3 cellular contexts compared by ENCODE assay signal in the genomic region with DNA sequence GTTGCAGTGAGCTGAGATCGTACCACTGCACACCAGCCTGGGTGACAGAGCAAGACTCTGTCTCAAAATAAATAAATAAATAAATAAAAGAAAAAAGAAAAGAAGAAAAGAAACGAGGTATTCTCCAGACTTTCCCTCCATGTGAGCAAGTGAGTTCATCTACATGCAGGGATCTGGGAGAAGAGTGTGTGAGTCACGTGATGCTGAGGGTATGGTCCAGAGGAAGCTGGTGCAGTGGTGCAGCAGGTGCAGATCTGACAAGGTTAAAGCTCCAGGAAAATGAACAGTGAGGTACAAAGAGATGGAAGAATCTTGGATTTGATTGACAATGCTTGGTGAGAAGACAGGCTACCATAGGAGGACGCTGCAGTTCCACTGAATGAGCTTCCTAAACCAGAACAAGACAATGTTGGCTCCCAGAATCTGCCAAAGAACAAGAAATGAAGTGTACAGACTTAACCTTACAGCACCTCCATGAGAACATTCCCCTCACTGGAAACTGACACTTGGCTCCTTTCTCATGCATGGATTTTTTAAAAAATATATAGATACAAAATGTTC.
TF ChIP-seq lines count a peak whose summit lies in the region.

No MANE protein-coding gene starts in this region.

TF ChIP-seq in A549, 52 proteins besides CTCF, POLR2A, EP300 and RAD21:
- TF ChIP-seq, protein P1, sequence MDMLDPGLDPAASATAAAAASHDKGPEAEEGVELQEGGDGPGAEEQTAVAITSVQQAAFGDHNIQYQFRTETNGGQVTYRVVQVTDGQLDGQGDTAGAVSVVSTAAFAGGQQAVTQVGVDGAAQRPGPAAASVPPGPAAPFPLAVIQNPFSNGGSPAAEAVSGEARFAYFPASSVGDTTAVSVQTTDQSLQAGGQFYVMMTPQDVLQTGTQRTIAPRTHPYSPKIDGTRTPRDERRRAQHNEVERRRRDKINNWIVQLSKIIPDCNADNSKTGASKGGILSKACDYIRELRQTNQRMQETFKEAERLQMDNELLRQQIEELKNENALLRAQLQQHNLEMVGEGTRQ (IDR thresholded peaks at IDR 0.05): peak; percentile 41
- no peak for TF ChIP-seq CHD2 (IDR thresholded peaks at IDR 0.05; ENCODE audit: low read length, partially characterized antibody)

TF ChIP-seq in HEK293, 187 proteins besides CTCF, POLR2A, EP300 and RAD21:
- TF ChIP-seq PRDM1 (tag by site-specific recombination; IDR thresholded peaks at IDR 0.05): no peak
- TF ChIP-seq ZNF292 (tag by site-specific recombination; IDR thresholded peaks at IDR 0.05; ENCODE audit: borderline replicate concordance, low read depth): no peak
- peak; percentile 41 for TF ChIP-seq ZNF654 (tag by site-specific recombination; IDR thresholded peaks at IDR 0.05; ENCODE audit: low read depth)

TF ChIP-seq in H1, 55 proteins besides CTCF, POLR2A, EP300 and RAD21 (continued from another document):
- TF ChIP-seq CBX8 (IDR thresholded peaks at IDR 0.05; ENCODE audit: borderline replicate concordance, low read depth, low read length): no peak
- no peak for TF ChIP-seq TCF12 (IDR thresholded peaks at IDR 0.05; ENCODE audit: low read depth, low read length)
- TF ChIP-seq YY1 (IDR thresholded peaks at IDR 0.05; ENCODE audit: low read depth, low read length): no peak
- TF ChIP-seq, protein P2, sequence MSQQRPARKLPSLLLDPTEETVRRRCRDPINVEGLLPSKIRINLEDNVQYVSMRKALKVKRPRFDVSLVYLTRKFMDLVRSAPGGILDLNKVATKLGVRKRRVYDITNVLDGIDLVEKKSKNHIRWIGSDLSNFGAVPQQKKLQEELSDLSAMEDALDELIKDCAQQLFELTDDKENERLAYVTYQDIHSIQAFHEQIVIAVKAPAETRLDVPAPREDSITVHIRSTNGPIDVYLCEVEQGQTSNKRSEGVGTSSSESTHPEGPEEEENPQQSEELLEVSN (IDR thresholded peaks at IDR 0.05): no peak
- TF ChIP-seq BACH1 (IDR thresholded peaks at IDR 0.05; ENCODE audit: low read length): no peak
- TF ChIP-seq SUZ12 (IDR thresholded peaks at IDR 0.05; ENCODE audit: low read length): no peak
